2 cellular contexts compared by ENCODE assay signal in the genomic region with DNA sequence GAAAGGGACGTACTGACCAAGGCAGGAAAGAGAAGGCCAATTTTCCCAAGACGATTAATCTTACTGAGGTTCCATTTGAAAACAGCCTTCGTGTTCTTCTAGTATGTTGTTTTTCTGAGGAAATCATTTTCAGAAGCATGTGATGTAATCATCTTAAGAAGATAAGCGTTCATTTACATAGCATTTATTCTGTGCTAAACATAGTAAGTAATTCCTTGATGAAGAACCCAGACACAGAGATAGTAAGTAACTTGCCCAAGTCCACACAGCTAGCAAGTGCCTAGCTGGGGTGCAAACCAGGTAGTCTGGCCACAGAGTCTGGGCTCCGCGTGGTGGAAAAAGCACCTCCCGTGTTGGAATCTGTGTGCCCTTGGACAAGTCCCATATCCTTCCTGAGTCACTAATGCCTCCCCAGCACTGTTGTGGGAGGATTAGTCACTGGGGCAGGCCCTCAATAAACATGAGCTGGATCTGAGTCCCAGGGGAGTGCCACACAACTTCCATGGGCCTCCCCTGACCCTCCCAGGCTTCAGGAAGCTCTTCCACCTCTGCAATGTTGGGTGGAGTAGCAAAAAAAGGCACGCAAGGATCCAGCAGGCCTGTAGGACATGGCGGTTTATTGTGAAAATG.
A peak's percentile ranks its signal among the peaks of the same experiment; 100 is the strongest.
TF ChIP-seq lines count a peak whose summit lies in the region.

No MANE protein-coding gene starts in this region.

TF ChIP-seq in SK-N-SH, 30 proteins besides CTCF, POLR2A, EP300 and RAD21 (continued from another document):
- TF ChIP-seq, protein P1, sequence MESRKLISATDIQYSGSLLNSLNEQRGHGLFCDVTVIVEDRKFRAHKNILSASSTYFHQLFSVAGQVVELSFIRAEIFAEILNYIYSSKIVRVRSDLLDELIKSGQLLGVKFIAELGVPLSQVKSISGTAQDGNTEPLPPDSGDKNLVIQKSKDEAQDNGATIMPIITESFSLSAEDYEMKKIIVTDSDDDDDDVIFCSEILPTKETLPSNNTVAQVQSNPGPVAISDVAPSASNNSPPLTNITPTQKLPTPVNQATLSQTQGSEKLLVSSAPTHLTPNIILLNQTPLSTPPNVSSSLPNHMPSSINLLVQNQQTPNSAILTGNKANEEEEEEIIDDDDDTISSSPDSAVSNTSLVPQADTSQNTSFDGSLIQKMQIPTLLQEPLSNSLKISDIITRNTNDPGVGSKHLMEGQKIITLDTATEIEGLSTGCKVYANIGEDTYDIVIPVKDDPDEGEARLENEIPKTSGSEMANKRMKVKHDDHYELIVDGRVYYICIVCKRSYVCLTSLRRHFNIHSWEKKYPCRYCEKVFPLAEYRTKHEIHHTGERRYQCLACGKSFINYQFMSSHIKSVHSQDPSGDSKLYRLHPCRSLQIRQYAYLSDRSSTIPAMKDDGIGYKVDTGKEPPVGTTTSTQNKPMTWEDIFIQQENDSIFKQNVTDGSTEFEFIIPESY (IDR thresholded peaks at IDR 0.05; ENCODE audit: borderline replicate concordance, low read depth) = no peak
- TF ChIP-seq, protein P2, sequence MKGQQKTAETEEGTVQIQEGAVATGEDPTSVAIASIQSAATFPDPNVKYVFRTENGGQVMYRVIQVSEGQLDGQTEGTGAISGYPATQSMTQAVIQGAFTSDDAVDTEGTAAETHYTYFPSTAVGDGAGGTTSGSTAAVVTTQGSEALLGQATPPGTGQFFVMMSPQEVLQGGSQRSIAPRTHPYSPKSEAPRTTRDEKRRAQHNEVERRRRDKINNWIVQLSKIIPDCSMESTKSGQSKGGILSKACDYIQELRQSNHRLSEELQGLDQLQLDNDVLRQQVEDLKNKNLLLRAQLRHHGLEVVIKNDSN (IDR thresholded peaks at IDR 0.05; ENCODE audit: borderline replicate concordance, low read depth) = no peak
- TF ChIP-seq FOSL2 (IDR thresholded peaks at IDR 0.05; ENCODE audit: borderline replicate concordance, low read depth) (peak; percentile 46; the same call in 1 of the 2 replicates), SMC3 (IDR thresholded peaks at IDR 0.05; ENCODE audit: low read depth, low read length) (no peak), FOXJ3 (CRISPR knock-in tag; IDR thresholded peaks at IDR 0.05) (no peak), GATA2 (CRISPR knock-in tag; IDR thresholded peaks at IDR 0.05) (no peak), JUND (IDR thresholded peaks at IDR 0.05) (peak; percentile 22; the same call in 1 of the 2 replicates), RXRA (IDR thresholded peaks at IDR 0.05; ENCODE audit: borderline replicate concordance, low read depth) (no peak), YY1 (IDR thresholded peaks at IDR 0.05; ENCODE audit: low read depth) (no peak), NFIC (IDR thresholded peaks at IDR 0.05; ENCODE audit: borderline replicate concordance) (0 out of 2 replicates have a peak, but pooled peaks have one; percentile 15), SIN3A (IDR thresholded peaks at IDR 0.05; ENCODE audit: borderline replicate concordance, low read depth, low read length) (no peak), NRF1 (IDR thresholded peaks at IDR 0.05; ENCODE audit: low read depth, low read length) (no peak), RFX5 (IDR thresholded peaks at IDR 0.05; ENCODE audit: low read length) (no peak)
- TF ChIP-seq, protein P3, sequence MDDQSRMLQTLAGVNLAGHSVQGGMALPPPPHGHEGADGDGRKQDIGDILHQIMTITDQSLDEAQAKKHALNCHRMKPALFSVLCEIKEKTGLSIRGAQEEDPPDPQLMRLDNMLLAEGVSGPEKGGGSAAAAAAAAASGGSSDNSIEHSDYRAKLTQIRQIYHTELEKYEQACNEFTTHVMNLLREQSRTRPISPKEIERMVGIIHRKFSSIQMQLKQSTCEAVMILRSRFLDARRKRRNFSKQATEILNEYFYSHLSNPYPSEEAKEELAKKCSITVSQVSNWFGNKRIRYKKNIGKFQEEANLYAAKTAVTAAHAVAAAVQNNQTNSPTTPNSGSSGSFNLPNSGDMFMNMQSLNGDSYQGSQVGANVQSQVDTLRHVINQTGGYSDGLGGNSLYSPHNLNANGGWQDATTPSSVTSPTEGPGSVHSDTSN (IDR thresholded peaks at IDR 0.05) = no peak

TF ChIP-seq in SK-N-SH treated with all-trans-retinoic acid at 6 μM for 48 hours, 23 proteins besides CTCF, POLR2A, EP300 and RAD21 (continued from another document):
- TF ChIP-seq SNAI2 (CRISPR knock-in tag; IDR thresholded peaks at IDR 0.05) (no peak), BACH2 (CRISPR knock-in tag; IDR thresholded peaks at IDR 0.05; ENCODE audit: borderline replicate concordance) (no peak)
